2 cellular contexts compared by ENCODE assay signal in genomic region chr2:158187908-158188307, GRCh38.
TF ChIP-seq lines count a peak whose summit lies in the region.

No MANE protein-coding gene starts in this region.

TF ChIP-seq in HEK293, 187 proteins besides CTCF, POLR2A, EP300 and RAD21:
- peak; percentile 92 for TF ChIP-seq REST (tag by site-specific recombination; IDR thresholded peaks at IDR 0.05)
- TF ChIP-seq ZNF639 (tag by site-specific recombination; IDR thresholded peaks at IDR 0.05) = no peak
- TF ChIP-seq ZNF624 (tag by site-specific recombination; IDR thresholded peaks at IDR 0.05) = no peak
- no peak for TF ChIP-seq ZNF23 (tag by site-specific recombination; IDR thresholded peaks at IDR 0.05; ENCODE audit: borderline replicate concordance)
- TF ChIP-seq ZNF558 (tag by site-specific recombination; IDR thresholded peaks at IDR 0.05) = no peak

TF ChIP-seq in GM12878, 131 proteins besides CTCF, POLR2A, EP300 and RAD21:
- peak; percentile 78 for TF ChIP-seq REST (IDR thresholded peaks at IDR 0.05; ENCODE audit: low read depth, low read length)
- no peak for TF ChIP-seq ZBED1 (IDR thresholded peaks at IDR 0.05; ENCODE audit: borderline replicate concordance)
